ENCODE assay signal across 24 cellular contexts in genomic region chr16:76681296-76681695, GRCh38.
"Had no signal": no experiment of that assay in that cellular context is flagged by ENCODE, and none has a peak within 500 bp of the region (broad histone marks: within the 10 kb centered on the region; RNA-seq: fewer than 3 reads in every experiment).

No MANE protein-coding gene starts in this region.

- H3K27me3 ChIP-seq: ovary, right lobe of liver, testis, thyroid gland, transverse colon, upper lobe of right lung had no signal

- H3K36me3 ChIP-seq: left ventricle myocardium inferior, ovary, prostate gland, right lobe of liver, thyroid gland, transverse colon, upper lobe of right lung had no signal

- H3K4me3 ChIP-seq: left ventricle myocardium inferior, lung, mucosa of descending colon, ovary, prostate gland, right lobe of liver, smooth muscle cell, testis, thyroid gland, transverse colon, upper lobe of right lung had no signal

- H3K36me3 Mint-ChIP-seq: mesothelial cell of epicardium; naive thymus-derived CD4-positive, alpha-beta T cell; natural killer cell treated with Interleukin-12 subunit alpha and Interleukin-12 subunit beta and Interleukin-15 and Interleukin-18, amount 100 ng/mL, for 72 hours; stimulated activated memory B cell treated with anti-CD40 and anti-IgM and Interleukin-4, amounts not matched to agents 10 μg/mL and 1 μg/mL and 100 μg/mL, for 72 hours had no signal

- H3K27ac Mint-ChIP-seq: mesothelial cell of epicardium; naive thymus-derived CD4-positive, alpha-beta T cell; natural killer cell treated with Interleukin-12 subunit alpha and Interleukin-12 subunit beta and Interleukin-15 and Interleukin-18, amount 100 ng/mL, for 72 hours; stimulated activated memory B cell treated with anti-CD40 and anti-IgM and Interleukin-4, amounts not matched to agents 10 μg/mL and 1 μg/mL and 100 μg/mL, for 72 hours; stimulated activated naive CD8-positive, alpha-beta T cell treated with anti-CD3 and anti-CD28 coated beads, Interleukin-15, amount 100 ng/mL, for 72 hours had no signal

- H3K4me2 ChIP-seq: smooth muscle cell had no signal

- H3K27me3 Mint-ChIP-seq: naive thymus-derived CD4-positive, alpha-beta T cell; natural killer cell treated with Interleukin-12 subunit alpha and Interleukin-12 subunit beta and Interleukin-15 and Interleukin-18, amount 100 ng/mL, for 72 hours; stimulated activated memory B cell treated with anti-CD40 and anti-IgM and Interleukin-4, amounts not matched to agents 10 μg/mL and 1 μg/mL and 100 μg/mL, for 72 hours; stimulated activated naive CD8-positive, alpha-beta T cell treated with anti-CD3 and anti-CD28 coated beads, Interleukin-15, amount 100 ng/mL, for 72 hours had no signal

- DNase-seq: kidney; left ventricle myocardium inferior; mesendoderm; mucosa of descending colon; naive thymus-derived CD4-positive, alpha-beta T cell; ovary; posterior cingulate gyrus; right lobe of liver; stimulated activated CD4-positive, alpha-beta T cell treated with anti-CD3 and anti-CD28 coated beads, Interleukin-1b, Interleukin-23, amount 100 ng/mL, for 48 hours; stimulated activated CD4-positive, alpha-beta T cell treated with anti-CD3 and anti-CD28 coated beads, Interleukin-2, amount 100 ng/mL, for 48 hours; stimulated activated CD4-positive, alpha-beta T cell treated with anti-CD3 and anti-CD28 coated beads, Interleukin-4, amount 100 ng/mL, for 4 hours; stimulated activated CD8-positive, alpha-beta memory T cell treated with anti-CD3 and anti-CD28 coated beads, Interleukin-4, amount 100 ng/mL, for 48 hours; stimulated activated naive CD4-positive, alpha-beta T cell treated with Interleukin-2 at 50 U/mL for 16 hours; stimulated activated naive CD8-positive, alpha-beta T cell treated with anti-CD3 and anti-CD28 coated beads, Interleukin-15, amount 100 ng/mL, for 72 hours; testis; thyroid gland; transverse colon; upper lobe of right lung had no signal

- H3K4me3 Mint-ChIP-seq: mesothelial cell of epicardium; naive thymus-derived CD4-positive, alpha-beta T cell; natural killer cell treated with Interleukin-12 subunit alpha and Interleukin-12 subunit beta and Interleukin-15 and Interleukin-18, amount 100 ng/mL, for 72 hours; stimulated activated memory B cell treated with anti-CD40 and anti-IgM and Interleukin-4, amounts not matched to agents 10 μg/mL and 1 μg/mL and 100 μg/mL, for 72 hours; stimulated activated naive CD8-positive, alpha-beta T cell treated with anti-CD3 and anti-CD28 coated beads, Interleukin-15, amount 100 ng/mL, for 72 hours had no signal

- H3K4me1 Mint-ChIP-seq: naive thymus-derived CD4-positive, alpha-beta T cell; stimulated activated memory B cell treated with anti-CD40 and anti-IgM and Interleukin-4, amounts not matched to agents 10 μg/mL and 1 μg/mL and 100 μg/mL, for 72 hours; stimulated activated naive CD8-positive, alpha-beta T cell treated with anti-CD3 and anti-CD28 coated beads, Interleukin-15, amount 100 ng/mL, for 72 hours had no signal

- ATAC-seq: mucosa of descending colon; naive thymus-derived CD4-positive, alpha-beta T cell; natural killer cell treated with Interleukin-12 subunit alpha and Interleukin-12 subunit beta and Interleukin-15 and Interleukin-18, amount 100 ng/mL, for 72 hours; right lobe of liver; stimulated activated memory B cell treated with anti-CD40 and anti-IgM and Interleukin-4, amounts not matched to agents 10 μg/mL and 1 μg/mL and 100 μg/mL, for 72 hours; stimulated activated naive CD8-positive, alpha-beta T cell treated with anti-CD3 and anti-CD28 coated beads, Interleukin-15, amount 100 ng/mL, for 72 hours; upper lobe of right lung had no signal

- H3K4me1 ChIP-seq: left ventricle myocardium inferior, prostate gland, right lobe of liver, testis, thyroid gland, transverse colon, upper lobe of right lung had no signal

- H3K27ac ChIP-seq: left ventricle myocardium inferior, ovary, prostate gland, right lobe of liver, testis, thyroid gland, transverse colon, upper lobe of right lung had no signal

- H3K9me3 ChIP-seq: mucosa of descending colon, ovary, prostate gland, right lobe of liver, testis, thyroid gland, transverse colon, upper lobe of right lung had no signal
